ENCODE assay signal across 11 cellular contexts in genomic region chr16:4323071-4323844, GRCh38. TPM values are rescaled to one million over a fixed set of nuclear protein-coding genes. Genes with fewer than 3 reads are reported as not detected.
A peak's percentile ranks its signal among the peaks of the same experiment; 100 is the strongest.
DNase-seq lines count a peak whose midpoint lies in the region; ATAC-seq, FAIRE-seq and TF ChIP-seq lines count a peak whose summit lies in the region.
"Had no signal": no experiment of that assay in that cellular context is flagged by ENCODE, and none has a peak within 500 bp of the region (broad histone marks: within the 10 kb centered on the region; RNA-seq: fewer than 3 reads in every experiment).

No MANE protein-coding gene starts in this region.

- peak overlapping the region; percentile 93 to 99 (median 96) for H3K27ac Mint-ChIP-seq in nephron
- H3K27ac Mint-ChIP-seq: activated T-cell treated with anti-CD3 and anti-CD28 coated beads, Interleukin-2, amount 50 U/mL, for 72 hours had no signal

- no peak for FAIRE-seq in RCC 7860 (lab: Jason Lieb, UNC)

- POLR2A ChIA-PET in Panc1 (lab: Charles Lee) = no interaction called here

- H2AFZ ChIP-seq in fibroblast of lung (ENCODE audit: low read length) = no peak overlapping the region

- no peak for TF ChIP-seq CTCF in Panc1 (IDR thresholded peaks at IDR 0.05)
- TF ChIP-seq CTCF in fibroblast of lung (conservative IDR thresholded peaks at IDR 0.05 in 1 of 2, IDR thresholded peaks at IDR 0.05 in 1 of 2; ENCODE audit: low read depth in 1 of 2, low read length in 2 of 2) = no peak
- TF ChIP-seq CTCF in nephron (IDR thresholded peaks at IDR 0.05; ENCODE audit: unreplicated experiment in 3 of 3) = no peak
- TF ChIP-seq CTCF in transverse colon (IDR thresholded peaks at IDR 0.05) = no peak

- H3K36me3 ChIP-seq in Panc1 (ENCODE audit: control insufficient read depth, insufficient read depth, low read length) (no peaks in the 10 kb centered on the region), fibroblast of lung (ENCODE audit: control insufficient read depth, insufficient read depth, low read length) (peaks cover 4% of the 10 kb centered on the region), transverse colon (no peaks in the 10 kb centered on the region)

- no peak overlapping the region for H3K4me2 ChIP-seq in fibroblast of lung (ENCODE audit: extremely low read depth, insufficient read depth, low read length)

- peaks cover 89% of the 10 kb centered on the region for H3K79me2 ChIP-seq in fibroblast of lung (ENCODE audit: control insufficient read depth, insufficient read depth, low read length)

- H3K4me1 ChIP-seq in Panc1 (ENCODE audit: control insufficient read depth, insufficient read depth, low read length) = peaks cover 95% of the 10 kb centered on the region
- peaks cover 34% of the 10 kb centered on the region for H3K4me1 ChIP-seq in fibroblast of lung (ENCODE audit: control insufficient read depth, extremely low read depth, insufficient read depth, low read length)
- peaks cover 31 to 70% (median 59%) of the 10 kb centered on the region in 4 donors for H3K4me1 ChIP-seq in transverse colon

- 75% methylated on average over 19 of the region's 21 CpGs; no CpG with 5 or more reads in 1 of the 2 donors for WGBS in transverse colon (ENCODE audit: low coverage in 1 of 2), 2 donors

- no peaks in the 10 kb centered on the region for H3K27me3 Mint-ChIP-seq in nephron (ENCODE audit: low read depth)

- no peaks in the 10 kb centered on the region for H3K9me3 ChIP-seq in Panc1 (ENCODE audit: control insufficient read depth, insufficient read depth, low read depth, low read length)
- H3K9me3 ChIP-seq in fibroblast of lung (ENCODE audit: control insufficient read depth, insufficient read depth, low read depth, low read length) = no peaks in the 10 kb centered on the region
- H3K9me3 ChIP-seq in transverse colon = no peaks in the 10 kb centered on the region

- CTCF ChIA-PET in Panc1 (lab: Charles Lee) = interaction anchor here (0.6 to 1.4 kb wide), 2 partner anchors 9 to 33 kb away, joined by 3 to 5 read pairs; no protein-coding TSS in a partner anchor

- H3K4me3 ChIP-seq in Panc1 (ENCODE audit: low read depth in 2 of 2, low read length in 2 of 2) = peak overlapping the region; percentile 6 to 30; a peak in 3 of 4 replicates
- no peak overlapping the region for H3K4me3 ChIP-seq in fibroblast of lung (replicated peaks in 1 of 4; ENCODE audit: control extremely low read depth in 1 of 4, insufficient read depth in 1 of 4, low read depth in 3 of 4, low read length in 4 of 4)
- H3K4me3 ChIP-seq in transverse colon = no peak overlapping the region

- in situ Hi-C loops in Panc1 (cut with HindIII; ENCODE audit: low pct_unique_long_range_greater_than_20kb, low sequenced_read_pairs) = no loop called here
- in situ Hi-C loops in transverse colon (cut with MboI; ENCODE audit: low pct_ligation_motif_present in 1 of 4, low pct_unique_long_range_greater_than_20kb in 1 of 4, low sequenced_read_pairs in 3 of 4) = no loop called here

- TF ChIP-seq EP300 in transverse colon (IDR thresholded peaks at IDR 0.05; ENCODE audit: low read depth) = no peak

- H4K20me1 ChIP-seq in fibroblast of lung (ENCODE audit: control insufficient read depth, extremely low read depth, insufficient read depth, low read length) = no peaks in the 10 kb centered on the region

- H3K27me3 ChIP-seq in Panc1 (ENCODE audit: control insufficient read depth, insufficient read depth, low read length) = no peaks in the 10 kb centered on the region
- no peaks in the 10 kb centered on the region for H3K27me3 ChIP-seq in fibroblast of lung (ENCODE audit: control insufficient read depth, insufficient read depth, low read length)
- peaks cover 13% of the 10 kb centered on the region for H3K27me3 ChIP-seq in transverse colon

- H3K9me3 Mint-ChIP-seq in nephron = no peaks in the 10 kb centered on the region
- H3K9me3 Mint-ChIP-seq: activated T-cell treated with anti-CD3 and anti-CD28 coated beads, Interleukin-2, amount 50 U/mL, for 72 hours had no signal

- no peak for DNase-seq in Panc1 (ENCODE audit: low read depth, low spot score)
- DNase-seq in fibroblast of lung (ENCODE audit: low read depth in 2 of 2) = no peak
- no peak for DNase-seq in transverse colon
- DNase-seq in NCI-H187 treated with DMSO at 0.1 percent for 48 hours (lab: John Stamatoyannopoulos, UW) = no peak
- DNase-seq in RCC 7860 (ENCODE audit: low spot score) = no peak
- DNase-seq: activated T-cell treated with anti-CD3 and anti-CD28 coated beads, Interleukin-2, amount 50 U/mL, for 72 hours; cortex of kidney; DMS79 treated with DMSO at 0.1 percent for 48 hours had no signal

- TF ChIP-seq POLR2A in transverse colon (IDR thresholded peaks at IDR 0.05) = no peak

- peaks cover 27% of the 10 kb centered on the region for H3K4me1 Mint-ChIP-seq in nephron

- H3K36me3 Mint-ChIP-seq in nephron (ENCODE audit: low read depth) = no peaks in the 10 kb centered on the region

- H3K4me3 Mint-ChIP-seq in nephron = no peak overlapping the region
- H3K4me3 Mint-ChIP-seq: activated T-cell treated with anti-CD3 and anti-CD28 coated beads, Interleukin-2, amount 50 U/mL, for 72 hours had no signal

- peak; percentile 60 for ATAC-seq in Panc1
- ATAC-seq in GM21717 (IDR thresholded peaks at IDR 0.05; ENCODE audit: unreplicated experiment) = no peak
- ATAC-seq: activated T-cell treated with anti-CD3 and anti-CD28 coated beads, Interleukin-2, amount 50 U/mL, for 72 hours had no signal

- peak overlapping the region; percentile 92 for H3K27ac ChIP-seq in Panc1 (ENCODE audit: low read length)
- H3K27ac ChIP-seq in fibroblast of lung (ENCODE audit: insufficient read depth, low read length) = peak overlapping the region; percentile 36
- peak overlapping the region; percentile 74 to 91 (median 77) for H3K27ac ChIP-seq in transverse colon

- no TSS peak for BruUV-seq in Panc1 (replicated peaks; lab: Mats Ljungman, UMichigan)

- no peak overlapping the region for H3K9ac ChIP-seq in fibroblast of lung (ENCODE audit: insufficient read depth, low read length)

- intact Hi-C loops in Panc1 (cut with micrococcal nuclease; ENCODE audit: unreplicated experiment) = no loop called here
- intact Hi-C loops in transverse colon (cut with DNase I; ENCODE audit: low total_unique reads) = no loop called here

RNA-seq across cellular contexts. Expression of gene GLIS2, which starts 7.4 kb away (rescaled TPM):
- 87.3 TPM for total RNA-seq in Panc1 (2021; ENCODE audit: unreplicated experiment)
- 78.7 TPM for polyA plus RNA-seq in Panc1 (2012; ENCODE audit: insufficient read length)
- 2.6 and 4.0 TPM in 2 replicates for total RNA-seq in fibroblast of lung
- polyA plus RNA-seq in fibroblast of lung = 5.6 and 6.0 TPM in 2 replicates
- 18.6 and 23.8 TPM in 2 replicates for polyA plus RNA-seq in fibroblast of lung (2012)
- polyA minus RNA-seq in fibroblast of lung (ENCODE audit: low replicate concordance) = 23.4 and 23.6 TPM in 2 replicates
- 1 to 10 TPM in 3 of 4 donors, under 1 TPM in 1; 0.68 to 5.0 (median 1.8) TPM for total RNA-seq in transverse colon

RNA-seq across cellular contexts. Expression of gene PAM16, which starts 27.9 kb away (rescaled TPM):
- total RNA-seq in Panc1 (2021; ENCODE audit: unreplicated experiment) (104 TPM), fibroblast of lung (24.4 and 34.3 TPM in 2 replicates), transverse colon (10 to 100 TPM; 26.5 to 40.5 (median 29.2) TPM)
- polyA plus RNA-seq in Panc1 (2012; ENCODE audit: insufficient read length) = 105 TPM
- polyA plus RNA-seq in fibroblast of lung = 14.8 and 19.9 TPM in 2 replicates
- polyA plus RNA-seq in fibroblast of lung (2012) = 28.6 and 37.1 TPM in 2 replicates
- 9.2 and 9.5 TPM in 2 replicates for polyA minus RNA-seq in fibroblast of lung (ENCODE audit: low replicate concordance)

RNA-seq across cellular contexts. Expression of gene VASN, which starts 48.4 kb away (rescaled TPM):
- 33.5 TPM for total RNA-seq in Panc1 (2021; ENCODE audit: unreplicated experiment)
- 34.7 TPM for polyA plus RNA-seq in Panc1 (2012; ENCODE audit: insufficient read length)
- 57.0 and 79.4 TPM in 2 replicates for total RNA-seq in fibroblast of lung
- 30.6 and 61.9 TPM in 2 replicates for polyA plus RNA-seq in fibroblast of lung
- polyA plus RNA-seq in fibroblast of lung (2012) = 85.6 and 136 TPM in 2 replicates
- polyA minus RNA-seq in fibroblast of lung (ENCODE audit: low replicate concordance) = 42.0 and 88.8 TPM in 2 replicates
- total RNA-seq in transverse colon = 10 to 100 TPM in 2 of 4 donors, 1 to 10 TPM in 2; 3.4 to 18.7 (median 9.0) TPM
- total RNA-seq: activated T-cell treated with anti-CD3 and anti-CD28 coated beads, Interleukin-2, amount 50 U/mL, for 72 hours; OCI-LY7 had no signal

RNA-seq across cellular contexts. Expression of gene TFAP4, which starts 50.4 kb away (rescaled TPM):
- 11.1 TPM for total RNA-seq in Panc1 (2021; ENCODE audit: unreplicated experiment)
- polyA plus RNA-seq in Panc1 (2012; ENCODE audit: insufficient read length) = 18.7 TPM
- 8.2 and 8.9 TPM in 2 replicates for total RNA-seq in fibroblast of lung
- 3.5 and 6.6 TPM in 2 replicates for polyA plus RNA-seq in fibroblast of lung
- polyA plus RNA-seq in fibroblast of lung (2012) = 6.8 and 9.5 TPM in 2 replicates
- 7.0 and 9.8 TPM in 2 replicates for polyA minus RNA-seq in fibroblast of lung (ENCODE audit: low replicate concordance)
- total RNA-seq in transverse colon = 1 to 10 TPM; 4.6 to 8.4 (median 6.3) TPM

Comparison
In these comparisons a context has a peak if more than half of its experiments do, and no peak if none do; other contexts are left out.
1. H3K27ac ChIP-seq: peak in every context shown above with its lines; median percentile 92 in Panc1; 77 in transverse colon; 36 in fibroblast of lung.
2. H3K4me3 ChIP-seq: peak in Panc1 (2 of 2); none in fibroblast of lung (0 of 4) and transverse colon (0 of 4).
3. RNA of gene GLIS2, which starts 7.4 kb away (total RNA-seq): 87.3 TPM in Panc1 (single experiment); 2.6 to 4.0 TPM in fibroblast of lung and 0.68 to 5.0 TPM in transverse colon; every median in the first group is over 10 times any median in the second.